Comparison of ENCODE assay signal across 1 cellular context in genomic region chr16:2151188-2152091, GRCh38.
TF ChIP-seq lines count a peak whose summit lies in the region.

No MANE protein-coding gene starts in this region.

TF ChIP-seq in HepG2, 621 proteins besides CTCF, POLR2A, EP300 and RAD21 (continued from another document):
- TF ChIP-seq FOXP4 (CRISPR knock-in tag; IDR thresholded peaks at IDR 0.05) = 0 out of 2 replicates have a peak, but pooled peaks have one; percentile 22
- peak; percentile 90; the same call in 1 of the 2 replicates for TF ChIP-seq PAF1 (CRISPR knock-in tag; IDR thresholded peaks at IDR 0.05)
- 0 out of 2 replicates have a peak, but pooled peaks have one; percentile 47 for TF ChIP-seq ZNF329 (CRISPR knock-in tag; IDR thresholded peaks at IDR 0.05; ENCODE audit: low read depth)
- no peak for TF ChIP-seq JUN (CRISPR knock-in tag; IDR thresholded peaks at IDR 0.05)
- no peak for TF ChIP-seq ZNF337 (CRISPR knock-in tag; IDR thresholded peaks at IDR 0.05; ENCODE audit: borderline replicate concordance, low read depth)
- TF ChIP-seq ZNF230 (CRISPR knock-in tag; IDR thresholded peaks at IDR 0.05) = 0 out of 2 replicates have a peak, but pooled peaks have one; percentile 25
- no peak for TF ChIP-seq ZNF652 (CRISPR knock-in tag; IDR thresholded peaks at IDR 0.05; ENCODE audit: borderline replicate concordance, low read depth)
- peak; percentile 25; the same call in 1 of the 2 replicates for TF ChIP-seq ISL2 (CRISPR knock-in tag; IDR thresholded peaks at IDR 0.05)
- no peak for TF ChIP-seq RXRB (CRISPR knock-in tag; IDR thresholded peaks at IDR 0.05; ENCODE audit: borderline replicate concordance)
- peak; percentile 18 for TF ChIP-seq POLR2G (IDR thresholded peaks at IDR 0.05; ENCODE audit: low read depth, low read length)
- peak; percentile 27; the same call in 1 of the 2 replicates for TF ChIP-seq ZBTB38 (CRISPR knock-in tag; IDR thresholded peaks at IDR 0.05)
- peak; percentile 28; the same call in 1 of the 2 replicates for TF ChIP-seq ZNF143 (CRISPR knock-in tag; IDR thresholded peaks at IDR 0.05)
- TF ChIP-seq, protein P1, sequence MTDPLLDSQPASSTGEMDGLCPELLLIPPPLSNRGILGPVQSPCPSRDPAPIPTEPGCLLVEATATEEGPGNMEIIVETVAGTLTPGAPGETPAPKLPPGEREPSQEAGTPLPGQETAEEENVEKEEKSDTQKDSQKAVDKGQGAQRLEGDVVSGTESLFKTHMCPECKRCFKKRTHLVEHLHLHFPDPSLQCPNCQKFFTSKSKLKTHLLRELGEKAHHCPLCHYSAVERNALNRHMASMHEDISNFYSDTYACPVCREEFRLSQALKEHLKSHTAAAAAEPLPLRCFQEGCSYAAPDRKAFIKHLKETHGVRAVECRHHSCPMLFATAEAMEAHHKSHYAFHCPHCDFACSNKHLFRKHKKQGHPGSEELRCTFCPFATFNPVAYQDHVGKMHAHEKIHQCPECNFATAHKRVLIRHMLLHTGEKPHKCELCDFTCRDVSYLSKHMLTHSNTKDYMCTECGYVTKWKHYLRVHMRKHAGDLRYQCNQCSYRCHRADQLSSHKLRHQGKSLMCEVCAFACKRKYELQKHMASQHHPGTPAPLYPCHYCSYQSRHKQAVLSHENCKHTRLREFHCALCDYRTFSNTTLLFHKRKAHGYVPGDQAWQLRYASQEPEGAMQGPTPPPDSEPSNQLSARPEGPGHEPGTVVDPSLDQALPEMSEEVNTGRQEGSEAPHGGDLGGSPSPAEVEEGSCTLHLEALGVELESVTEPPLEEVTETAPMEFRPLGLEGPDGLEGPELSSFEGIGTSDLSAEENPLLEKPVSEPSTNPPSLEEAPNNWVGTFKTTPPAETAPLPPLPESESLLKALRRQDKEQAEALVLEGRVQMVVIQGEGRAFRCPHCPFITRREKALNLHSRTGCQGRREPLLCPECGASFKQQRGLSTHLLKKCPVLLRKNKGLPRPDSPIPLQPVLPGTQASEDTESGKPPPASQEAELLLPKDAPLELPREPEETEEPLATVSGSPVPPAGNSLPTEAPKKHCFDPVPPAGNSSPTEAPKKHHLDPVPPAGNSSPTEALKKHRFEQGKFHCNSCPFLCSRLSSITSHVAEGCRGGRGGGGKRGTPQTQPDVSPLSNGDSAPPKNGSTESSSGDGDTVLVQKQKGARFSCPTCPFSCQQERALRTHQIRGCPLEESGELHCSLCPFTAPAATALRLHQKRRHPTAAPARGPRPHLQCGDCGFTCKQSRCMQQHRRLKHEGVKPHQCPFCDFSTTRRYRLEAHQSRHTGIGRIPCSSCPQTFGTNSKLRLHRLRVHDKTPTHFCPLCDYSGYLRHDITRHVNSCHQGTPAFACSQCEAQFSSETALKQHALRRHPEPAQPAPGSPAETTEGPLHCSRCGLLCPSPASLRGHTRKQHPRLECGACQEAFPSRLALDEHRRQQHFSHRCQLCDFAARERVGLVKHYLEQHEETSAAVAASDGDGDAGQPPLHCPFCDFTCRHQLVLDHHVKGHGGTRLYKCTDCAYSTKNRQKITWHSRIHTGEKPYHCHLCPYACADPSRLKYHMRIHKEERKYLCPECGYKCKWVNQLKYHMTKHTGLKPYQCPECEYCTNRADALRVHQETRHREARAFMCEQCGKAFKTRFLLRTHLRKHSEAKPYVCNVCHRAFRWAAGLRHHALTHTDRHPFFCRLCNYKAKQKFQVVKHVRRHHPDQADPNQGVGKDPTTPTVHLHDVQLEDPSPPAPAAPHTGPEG (CRISPR knock-in tag; IDR thresholded peaks at IDR 0.05) = peak; percentile 72; the same call in 1 of the 2 replicates
- no peak for TF ChIP-seq ZNF567 (CRISPR knock-in tag; IDR thresholded peaks at IDR 0.05; ENCODE audit: borderline replicate concordance)
- 0 out of 2 replicates have a peak, but pooled peaks have one; percentile 32 for TF ChIP-seq POLR2AphosphoS2 (IDR thresholded peaks at IDR 0.05; ENCODE audit: low read depth, low read length)
- TF ChIP-seq HOXA3 (CRISPR knock-in tag; IDR thresholded peaks at IDR 0.05) = peak; percentile 36; the same call in 1 of the 2 replicates
- TF ChIP-seq HOXA5 (CRISPR knock-in tag; IDR thresholded peaks at IDR 0.05) = peak; percentile 55; the same call in 1 of the 2 replicates
- TF ChIP-seq, protein P2, sequence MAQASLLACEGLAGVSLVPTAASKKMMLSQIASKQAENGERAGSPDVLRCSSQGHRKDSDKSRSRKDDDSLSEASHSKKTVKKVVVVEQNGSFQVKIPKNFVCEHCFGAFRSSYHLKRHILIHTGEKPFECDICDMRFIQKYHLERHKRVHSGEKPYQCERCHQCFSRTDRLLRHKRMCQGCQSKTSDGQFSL (CRISPR knock-in tag; IDR thresholded peaks at IDR 0.05) = 0 out of 2 replicates have a peak, but pooled peaks have one; percentile 46
- peak; percentile 66; the same call in 1 of the 2 replicates for TF ChIP-seq HNRNPL (IDR thresholded peaks at IDR 0.05; ENCODE audit: low read depth, low read length)
- no peak for TF ChIP-seq ARNT2 (CRISPR knock-in tag; IDR thresholded peaks at IDR 0.05; ENCODE audit: low read depth)
- no peak; the same call in 1 of the 2 replicates for TF ChIP-seq ZNF615 (CRISPR knock-in tag; IDR thresholded peaks at IDR 0.05; ENCODE audit: borderline replicate concordance)
- TF ChIP-seq ZNF17 (CRISPR knock-in tag; IDR thresholded peaks at IDR 0.05) = no peak
- TF ChIP-seq, protein P3, sequence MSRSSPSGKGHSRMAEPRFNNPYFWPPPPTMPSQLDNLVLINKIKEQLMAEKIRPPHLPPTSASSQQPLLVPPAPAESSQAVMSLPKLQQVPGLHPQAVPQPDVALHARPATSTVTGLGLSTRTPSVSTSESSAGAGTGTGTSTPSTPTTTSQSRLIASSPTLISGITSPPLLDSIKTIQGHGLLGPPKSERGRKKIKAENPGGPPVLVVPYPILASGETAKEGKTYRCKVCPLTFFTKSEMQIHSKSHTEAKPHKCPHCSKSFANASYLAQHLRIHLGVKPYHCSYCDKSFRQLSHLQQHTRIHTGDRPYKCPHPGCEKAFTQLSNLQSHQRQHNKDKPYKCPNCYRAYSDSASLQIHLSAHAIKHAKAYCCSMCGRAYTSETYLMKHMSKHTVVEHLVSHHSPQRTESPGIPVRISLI (CRISPR knock-in tag; IDR thresholded peaks at IDR 0.05; ENCODE audit: borderline replicate concordance) = no peak
- no peak for TF ChIP-seq TEAD2 (CRISPR knock-in tag; IDR thresholded peaks at IDR 0.05)
- no peak for TF ChIP-seq MLLT10 (CRISPR knock-in tag; IDR thresholded peaks at IDR 0.05)
- 0 out of 2 replicates have a peak, but pooled peaks have one; percentile 32 for TF ChIP-seq ZNF263 (CRISPR knock-in tag; IDR thresholded peaks at IDR 0.05)
- TF ChIP-seq, protein P4, sequence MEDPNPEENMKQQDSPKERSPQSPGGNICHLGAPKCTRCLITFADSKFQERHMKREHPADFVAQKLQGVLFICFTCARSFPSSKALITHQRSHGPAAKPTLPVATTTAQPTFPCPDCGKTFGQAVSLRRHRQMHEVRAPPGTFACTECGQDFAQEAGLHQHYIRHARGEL (CRISPR knock-in tag; IDR thresholded peaks at IDR 0.05) = no peak
- TF ChIP-seq TAF15 (IDR thresholded peaks at IDR 0.05; ENCODE audit: low read depth, low read length, poor library complexity, severe bottlenecking) = no peak
- no peak for TF ChIP-seq SP5 (CRISPR knock-in tag; IDR thresholded peaks at IDR 0.05; ENCODE audit: borderline replicate concordance, low read depth)
- peak; percentile 98 for TF ChIP-seq AGO2 (optimal IDR thresholded peaks at IDR 0.05; ENCODE audit: low read depth, low read length)
- no peak for TF ChIP-seq KLF6 (CRISPR knock-in tag; IDR thresholded peaks at IDR 0.05)
- no peak for TF ChIP-seq ZNF670 (CRISPR knock-in tag; IDR thresholded peaks at IDR 0.05; ENCODE audit: borderline replicate concordance)
- 0 out of 2 replicates have a peak, but pooled peaks have one; percentile 42 for TF ChIP-seq ZFP90 (CRISPR knock-in tag; IDR thresholded peaks at IDR 0.05; ENCODE audit: borderline replicate concordance)
- no peak for TF ChIP-seq ZMYM3 (CRISPR knock-in tag; IDR thresholded peaks at IDR 0.05)
- peak; percentile 23; the same call in 1 of the 2 replicates for TF ChIP-seq ZNF768 (CRISPR knock-in tag; IDR thresholded peaks at IDR 0.05)
